Comparison of ENCODE assay signal across 23 cellular contexts in the genomic region with DNA sequence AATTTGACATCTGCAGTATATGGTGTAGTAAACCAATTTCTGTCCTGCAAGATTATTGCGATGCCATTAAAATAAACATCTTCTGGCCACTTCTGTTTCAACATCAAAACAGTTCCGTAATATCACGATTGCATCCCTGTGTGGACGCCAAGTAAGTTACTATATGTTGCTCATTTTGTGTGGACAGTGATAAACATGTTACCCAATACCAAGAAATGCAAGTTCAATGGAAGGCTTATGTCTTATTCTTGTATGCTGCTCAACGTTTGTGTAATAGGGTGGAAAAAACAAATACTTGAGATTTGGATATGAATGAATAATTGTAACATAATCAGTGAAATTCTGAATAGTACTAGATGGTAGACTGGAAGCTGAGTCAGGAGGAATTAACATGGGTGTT. TPM values are rescaled to one million over a fixed set of nuclear protein-coding genes. Genes with fewer than 3 reads are reported as not detected.
DNase-seq lines count a peak whose midpoint lies in the region; ATAC-seq and TF ChIP-seq lines count a peak whose summit lies in the region.
"Had no signal": no experiment of that assay in that cellular context is flagged by ENCODE, and none has a peak within 500 bp of the region (broad histone marks: within the 10 kb centered on the region; RNA-seq: fewer than 3 reads in every experiment).

No MANE protein-coding gene starts in this region.

- H3K4me1 ChIP-seq in IMR-90 (ENCODE audit: control insufficient read depth, insufficient read depth, low read length) (peaks cover 2% of the 10 kb centered on the region; the same call in 1 of the 2 replicates), psoas muscle (peaks cover 19% of the 10 kb centered on the region)

- H3K79me1 ChIP-seq in IMR-90 (ENCODE audit: low read depth in 1 of 2, low read length in 2 of 2), result peaks cover 9 to 58% of the 10 kb centered on the region in 2 experiments

- H2AFZ ChIP-seq in IMR-90 (replicated peaks; ENCODE audit: low read length, poor library complexity), result no peak overlapping the region
- H2AFZ ChIP-seq: GM23248 had no signal

- H3K36me3 Mint-ChIP-seq in T-helper 2 cell treated with Interferon-gamma antibody and Interleukin-4, amounts not matched to agents 5 μg/mL and 100 μg/mL, for 36 hours (ENCODE audit: low read depth), result peaks cover 10% of the 10 kb centered on the region

- no peak overlapping the region for H4K91ac ChIP-seq in IMR-90 (ENCODE audit: insufficient read depth, low read depth, low read length)

- H2BK5ac ChIP-seq in IMR-90 (ENCODE audit: low read depth, low read length, poor library complexity, severe bottlenecking), result peak overlapping the region; percentile 5

- ATAC-seq in IMR-90 (ENCODE audit: low read depth), result peak; percentile 67
- no peak for ATAC-seq in psoas muscle
- ATAC-seq: A549; CD8-positive, alpha-beta T cell; HepG2 had no signal

- POLR2A ChIA-PET in IMR-90 (lab: Charles Lee; ENCODE audit: unreplicated experiment), result no interaction called here

- H4K5ac ChIP-seq in IMR-90 (ENCODE audit: low read depth, low read length), result no peak overlapping the region

- no peaks in the 10 kb centered on the region for H3K27me3 Mint-ChIP-seq in T-helper 2 cell treated with Interferon-gamma antibody and Interleukin-4, amounts not matched to agents 5 μg/mL and 100 μg/mL, for 36 hours (ENCODE audit: low read depth)

- peaks cover 4% of the 10 kb centered on the region; the same call in 1 of the 2 replicates for H3K9me1 ChIP-seq in IMR-90 (ENCODE audit: insufficient read depth, low read length)

- H3K9me3 ChIP-seq in IMR-90 (ENCODE audit: control insufficient read depth, insufficient read depth, low read length), result no peaks in the 10 kb centered on the region
- H3K9me3 ChIP-seq in psoas muscle, result no peaks in the 10 kb centered on the region
- H3K9me3 ChIP-seq: A549, Caco-2, SK-N-SH had no signal

- no peak for TF ChIP-seq CTCF in IMR-90 (conservative IDR thresholded peaks at IDR 0.05; ENCODE audit: low read depth, low read length)
- TF ChIP-seq CTCF in cardiac fibroblast (IDR thresholded peaks at IDR 0.05; ENCODE audit: low read depth, low read length), result no peak
- no peak for TF ChIP-seq CTCF in fibroblast of villous mesenchyme (IDR thresholded peaks at IDR 0.05; ENCODE audit: insufficient read depth, low read depth, low read length)
- no peak for TF ChIP-seq CTCF in psoas muscle (IDR thresholded peaks at IDR 0.05)

- DNase-seq in IMR-90 (peak; percentile 35), cardiac fibroblast (ENCODE audit: low read depth in 2 of 2) (peak; percentile 32 to 64), fibroblast of villous mesenchyme (ENCODE audit: low read depth) (peak; percentile 72), psoas muscle (no peak)
- no peak for DNase-seq in stimulated activated naive CD4-positive, alpha-beta T cell (lab: John Stamatoyannopoulos, UW)
- no peak for DNase-seq in T-helper 2 cell treated with Interferon-gamma antibody and Interleukin-4, amounts not matched to agents 5 μg/mL and 100 μg/mL, for 36 hours (ENCODE audit: low spot score)
- no peak for DNase-seq in central memory CD4-positive, alpha-beta T cell
- DNase-seq: C1 segment of cervical spinal cord; Caco-2; CD8-positive, alpha-beta T cell; GM23248; H7; KBM-7; MM.1S; NCI-H1694; NCI-H2081 treated with DMSO at 0.1 percent for 48 hours; NCI-H2171; NCI-H446; NCI-H524 treated with DMSO at 0.1 percent for 48 hours; NCI-H774; SK-N-SH had no signal

- H3K27ac Mint-ChIP-seq in T-helper 2 cell treated with Interferon-gamma antibody and Interleukin-4, amounts not matched to agents 5 μg/mL and 100 μg/mL, for 36 hours, result no peak overlapping the region
- H3K27ac Mint-ChIP-seq: CD8-positive, alpha-beta T cell had no signal

- no peak overlapping the region for H2BK20ac ChIP-seq in IMR-90 (ENCODE audit: low read depth, low read length)

- no peak overlapping the region for H2BK15ac ChIP-seq in IMR-90 (ENCODE audit: low read depth, low read length)

- H3K36me3 ChIP-seq in IMR-90 (ENCODE audit: control insufficient read depth, insufficient read depth, low read length) (peaks cover 7% of the 10 kb centered on the region; the same call in 1 of the 2 replicates), psoas muscle (ENCODE audit: insufficient read depth in 1 of 2, low read depth in 1 of 2) (peaks cover 0 to 26% of the 10 kb centered on the region in 2 donors)

- no peak overlapping the region for H3K27ac ChIP-seq in IMR-90 (ENCODE audit: insufficient read depth, low read length)
- peak overlapping the region; percentile 51 for H3K27ac ChIP-seq in psoas muscle

- peaks cover 5% of the 10 kb centered on the region for H3K4me1 Mint-ChIP-seq in T-helper 2 cell treated with Interferon-gamma antibody and Interleukin-4, amounts not matched to agents 5 μg/mL and 100 μg/mL, for 36 hours (ENCODE audit: low read depth)

- H3K56ac ChIP-seq in IMR-90 (ENCODE audit: extremely low read depth, insufficient read depth, low read length), result no peak overlapping the region

- H2AK5ac ChIP-seq in IMR-90 (ENCODE audit: low read depth, low read length), result no peak overlapping the region

- BruUV-seq in IMR-90 (replicated peaks; lab: Mats Ljungman, UMichigan), result no TSS peak

- intact Hi-C loops in IMR-90 (cut with micrococcal nuclease), result loop anchor here (10.0 kb wide), 1 partner anchor 583 kb away; no protein-coding TSS in a partner anchor
- intact Hi-C loops in psoas muscle (cut with DNase I), result no loop called here

- peaks cover 64% of the 10 kb centered on the region for H4K20me1 ChIP-seq in IMR-90 (ENCODE audit: insufficient read depth, low read length)

- H3K27me3 ChIP-seq in IMR-90 (ENCODE audit: control insufficient read depth, insufficient read depth, low read length), result no peaks in the 10 kb centered on the region
- no peaks in the 10 kb centered on the region for H3K27me3 ChIP-seq in psoas muscle (ENCODE audit: insufficient read depth in 3 of 3, low read length in 2 of 3)

- H3K4me2 ChIP-seq in IMR-90 (ENCODE audit: low read depth, low read length), result no peak overlapping the region
- H3K4me2 ChIP-seq: A549, SK-N-SH had no signal

- no peak overlapping the region for H2AK9ac ChIP-seq in IMR-90 (replicated peaks; ENCODE audit: low read depth, low read length, poor library complexity)

- no peak overlapping the region for H2BK120ac ChIP-seq in IMR-90 (ENCODE audit: low read depth, low read length)

- 40% methylated on average over 1 of the region's 5 CpGs; no CpG with 5 or more reads in 1 of the 2 experiments for WGBS in IMR-90 (ENCODE audit: extremely low coverage in 2 of 2, insufficient read length in 1 of 2), 2 experiments
- WGBS in psoas muscle, 3 donors, result 69 to 78% (median 75%) methylated on average over 5 of the region's 5 CpGs

- no peak overlapping the region for H3K9ac ChIP-seq in IMR-90 (ENCODE audit: low read depth, low read length)
- H3K9ac ChIP-seq: SK-N-SH had no signal

- no peak for TF ChIP-seq RAD21 in IMR-90 (IDR thresholded peaks at IDR 0.05; ENCODE audit: low read length)

- no peak overlapping the region for H3K14ac ChIP-seq in IMR-90 (replicated peaks; ENCODE audit: low read depth, low read length)

- H3K9me3 Mint-ChIP-seq in T-helper 2 cell treated with Interferon-gamma antibody and Interleukin-4, amounts not matched to agents 5 μg/mL and 100 μg/mL, for 36 hours, result no peaks in the 10 kb centered on the region
- H3K9me3 Mint-ChIP-seq: CD8-positive, alpha-beta T cell had no signal

- dilution Hi-C loops in IMR-90 (cut with HindIII; ENCODE audit: low sequenced_read_pairs, unreplicated experiment), result no loop called here

- H3K4ac ChIP-seq in IMR-90 (ENCODE audit: low read depth, low read length), result no peak overlapping the region

- H3K18ac ChIP-seq in IMR-90 (ENCODE audit: low read depth, low read length), result no peak overlapping the region

- H3K23ac ChIP-seq in IMR-90 (ENCODE audit: low read depth, low read length), result no peak overlapping the region

- no peak overlapping the region for H3K4me3 ChIP-seq in IMR-90 (ENCODE audit: insufficient read depth, low read depth, low read length)
- H3K4me3 ChIP-seq in cardiac fibroblast (replicated peaks in 1 of 2; ENCODE audit: low read depth in 2 of 2, low read length in 2 of 2), result no peak overlapping the region
- H3K4me3 ChIP-seq in fibroblast of villous mesenchyme (ENCODE audit: low read depth, low read length), result no peak overlapping the region
- no peak overlapping the region for H3K4me3 ChIP-seq in psoas muscle
- H3K4me3 ChIP-seq: A549, GM23248 had no signal

- CTCF ChIA-PET in IMR-90 (lab: Yijun Ruan, JAX), result interaction anchor here (0.5 to 0.7 kb wide), 2 partner anchors 49 to 307 kb away, joined by 3 to 4 read pairs; no protein-coding TSS in a partner anchor

- no peak for TF ChIP-seq POLR2A in IMR-90 (IDR thresholded peaks at IDR 0.05; ENCODE audit: low read depth, low read length)

- no peak overlapping the region for H3K4me3 Mint-ChIP-seq in T-helper 2 cell treated with Interferon-gamma antibody and Interleukin-4, amounts not matched to agents 5 μg/mL and 100 μg/mL, for 36 hours
- H3K4me3 Mint-ChIP-seq: CD8-positive, alpha-beta T cell had no signal

- in situ Hi-C loops in IMR-90 (cut with MboI; ENCODE audit: low sequenced_read_pairs), result no loop called here

- H4K8ac ChIP-seq in IMR-90 (ENCODE audit: low read depth in 2 of 2, low read length in 2 of 2), result no peak overlapping the region

TF ChIP-seq in IMR-90, 13 proteins besides CTCF, POLR2A, EP300 and RAD21:
- TF ChIP-seq CEBPB (IDR thresholded peaks at IDR 0.05; ENCODE audit: low read depth, low read length) (peak; percentile 76), MAZ (IDR thresholded peaks at IDR 0.05; ENCODE audit: borderline replicate concordance, low read depth, low read length) (no peak), MXI1 (IDR thresholded peaks at IDR 0.05; ENCODE audit: borderline replicate concordance, low read depth, low read length) (no peak), MAFK (IDR thresholded peaks at IDR 0.05; ENCODE audit: low read depth, low read length) (no peak), SMC3 (IDR thresholded peaks at IDR 0.05; ENCODE audit: low read depth, low read length) (no peak)

RNA-seq across cellular contexts. Expression of a gene that starts 15.1 kb away (rescaled TPM):
- 293 and 332 TPM in 2 replicates for total RNA-seq in IMR-90 (2012; rRNA removed)
- 87.8 and 96.7 TPM in 2 replicates for polyA plus RNA-seq in IMR-90 (2012; rRNA removed)
- 32.2 and 56.2 TPM in 2 replicates for polyA plus RNA-seq in IMR-90 (2012; cell fraction: cytosol; rRNA removed)
- 132 and 279 TPM in 2 replicates for polyA plus RNA-seq in IMR-90 (2012; cell fraction: nucleus; rRNA removed; ENCODE audit: low replicate concordance)
- total RNA-seq in fibroblast of villous mesenchyme, result 270 and 339 TPM in 2 replicates
- 10 to 100 TPM; 22.2 to 50.3 (median 30.0) TPM for total RNA-seq in psoas muscle
- 10 to 100 TPM in 2 of 3 donors, 1 to 10 TPM in 1; 6.5 to 25.7 (median 13.7) TPM for polyA plus RNA-seq in psoas muscle

RNA-seq across cellular contexts. Expression of a gene that starts 15.3 kb away (rescaled TPM):
- total RNA-seq in IMR-90 (2012; rRNA removed), result 4.1 and 5.6 TPM in 2 replicates
- 11.0 and 15.4 TPM in 2 replicates for polyA plus RNA-seq in IMR-90 (2012; rRNA removed)
- 3.0 and 3.6 TPM in 2 replicates for polyA plus RNA-seq in IMR-90 (2012; cell fraction: cytosol; rRNA removed)
- polyA plus RNA-seq in IMR-90 (2012; cell fraction: nucleus; rRNA removed; ENCODE audit: low replicate concordance), result 4.1 and 6.8 TPM in 2 replicates
- 4.5 and 11.2 TPM in 2 replicates for total RNA-seq in fibroblast of villous mesenchyme
- total RNA-seq in psoas muscle, result 10 to 100 TPM; 26.6 to 46.9 (median 34.4) TPM
- polyA plus RNA-seq in psoas muscle, result 10 to 100 TPM; 23.0 to 41.5 (median 27.2) TPM

Comparison
In these comparisons a context has a peak if more than half of its experiments do, and no peak if none do; other contexts are left out.
1. DNase-seq: peak in IMR-90 (single experiment), cardiac fibroblast (2 of 2) and fibroblast of villous mesenchyme (single experiment); none in psoas muscle (0 of 2), stimulated activated naive CD4-positive, alpha-beta T cell (0 of 6), T-helper 2 cell treated with Interferon-gamma antibody and Interleukin-4, amounts not matched to agents 5 μg/mL and 100 μg/mL, for 36 hours (single experiment) and central memory CD4-positive, alpha-beta T cell (single experiment).